In the genomic region with DNA sequence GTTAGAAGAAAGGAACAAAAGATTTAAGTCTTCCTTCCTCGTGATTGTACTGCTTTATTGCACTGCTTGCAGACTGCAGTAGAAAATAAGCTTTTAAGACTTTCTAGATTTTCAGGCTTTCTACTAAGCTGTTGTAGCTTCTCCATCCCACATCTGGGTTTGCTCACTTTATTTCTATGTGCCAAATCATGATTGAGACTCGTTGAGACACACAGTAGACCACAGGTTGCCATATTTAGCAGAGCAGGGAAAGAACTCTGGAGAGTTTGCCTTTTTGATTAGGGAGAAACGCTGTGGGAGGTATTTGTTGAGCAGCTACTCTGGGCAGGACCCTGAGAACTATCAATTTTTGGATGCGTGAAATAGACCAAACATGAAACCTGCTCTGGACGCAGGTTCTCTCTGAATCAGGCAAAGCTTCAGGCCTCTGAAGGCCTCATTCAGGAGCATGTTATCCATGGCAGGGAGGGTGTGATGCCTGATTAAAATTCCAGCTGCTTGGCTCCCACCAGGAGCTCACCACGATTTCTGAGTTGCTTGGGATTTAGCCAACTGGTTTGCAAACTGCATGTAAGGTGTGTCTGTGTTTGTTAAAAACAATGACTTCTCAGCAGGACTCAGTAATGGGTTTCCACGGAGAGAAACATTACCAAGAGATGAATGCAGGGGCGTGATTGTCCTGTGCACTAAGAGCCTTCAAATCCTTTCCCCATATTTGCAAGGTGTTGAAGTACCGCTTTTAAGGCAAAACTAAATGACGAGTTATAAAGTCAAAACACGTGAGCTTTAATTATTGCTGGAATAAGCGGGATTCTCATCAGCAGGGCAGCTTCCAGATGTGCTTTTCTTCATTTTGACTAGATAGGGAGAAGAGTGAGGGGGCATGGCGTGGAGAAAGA, we compare ENCODE assay signal across 13 cellular contexts.
DNase-seq lines count a peak whose midpoint lies in the region; ATAC-seq, FAIRE-seq and TF ChIP-seq lines count a peak whose summit lies in the region.
"Had no signal": no experiment of that assay in that cellular context is flagged by ENCODE, and none has a peak within 500 bp of the region (broad histone marks: within the 10 kb centered on the region; RNA-seq: fewer than 3 reads in every experiment).

No MANE protein-coding gene starts in this region.

- TF ChIP-seq POLR2A in heart left ventricle (IDR thresholded peaks at IDR 0.05), result no peak

- intact Hi-C loops in heart left ventricle (cut with DNase I), result loop anchor here in 2 of 10 donors (5.0 kb wide), 2 partner anchors 35 to 40 kb away; no protein-coding TSS in a partner anchor

- TF ChIP-seq CTCF in heart left ventricle (IDR thresholded peaks at IDR 0.05) (no peak), right atrium auricular region (IDR thresholded peaks at IDR 0.05) (no peak), fibroblast of villous mesenchyme (IDR thresholded peaks at IDR 0.05; ENCODE audit: insufficient read depth, low read depth, low read length) (no peak)

- whole genome bisulfite sequencing in heart left ventricle, 4 donors, result 47 to 53% (median 48%) methylated on average over 13 of the region's 13 CpGs

- no peak overlapping the region for H3K4me3 ChIP-seq in heart left ventricle
- H3K4me3 ChIP-seq in right atrium auricular region, result no peak overlapping the region
- H3K4me3 ChIP-seq in fibroblast of villous mesenchyme (ENCODE audit: low read depth, low read length), result no peak overlapping the region
- H3K4me3 ChIP-seq in Karpas-422 (ENCODE audit: low read length), result no peak overlapping the region
- H3K4me3 ChIP-seq: coronary artery, testis had no signal

- H3K9me3 ChIP-seq in heart left ventricle, result no peaks in the 10 kb centered on the region
- no peaks in the 10 kb centered on the region for H3K9me3 ChIP-seq in right atrium auricular region
- no peaks in the 10 kb centered on the region for H3K9me3 ChIP-seq in Karpas-422 (ENCODE audit: low read length)
- H3K9me3 ChIP-seq: neutrophil, testis had no signal

- no peaks in the 10 kb centered on the region for H3K27me3 ChIP-seq in heart left ventricle
- no peaks in the 10 kb centered on the region for H3K27me3 ChIP-seq in right atrium auricular region
- H3K27me3 ChIP-seq in Karpas-422 (ENCODE audit: low read length), result no peaks in the 10 kb centered on the region
- H3K27me3 ChIP-seq: testis had no signal

- H3K36me3 ChIP-seq in heart left ventricle, result peaks cover 0 to 8% (median 0%) of the 10 kb centered on the region in 9 donors
- no peaks in the 10 kb centered on the region for H3K36me3 ChIP-seq in right atrium auricular region
- no peaks in the 10 kb centered on the region for H3K36me3 ChIP-seq in Karpas-422 (ENCODE audit: insufficient read depth, low read length)
- H3K36me3 ChIP-seq: neutrophil, WERI-Rb-1 had no signal

- no peaks in the 10 kb centered on the region for H3K9me2 ChIP-seq in Karpas-422 (replicated peaks; ENCODE audit: insufficient read depth, low read length)

- FAIRE-seq in RCC 7860 (lab: Jason Lieb, UNC), result no peak

- H3K4me1 ChIP-seq in heart left ventricle (peaks cover 8 to 50% (median 35%) of the 10 kb centered on the region in 12 donors), right atrium auricular region (peaks cover 0 to 42% of the 10 kb centered on the region in 2 donors), Karpas-422 (ENCODE audit: low read length) (no peaks in the 10 kb centered on the region)
- H3K4me1 ChIP-seq: testis had no signal

- H2AFZ ChIP-seq in Karpas-422 (ENCODE audit: low read length), result no peak overlapping the region

- DNase-seq in heart left ventricle (no peak), right atrium auricular region (ENCODE audit: low spot score) (no peak), RCC 7860 (ENCODE audit: low spot score) (peak; percentile 10), fibroblast of villous mesenchyme (ENCODE audit: low read depth) (peak; percentile 17), stromal cell of bone marrow (ENCODE audit: low read depth) (peak; percentile 24), DMS153 treated with DMSO at 0.1 percent for 48 hours (lab: John Stamatoyannopoulos, UW; ENCODE audit: unreplicated experiment) (no peak), Karpas-422 (no peak), NCI-H524 treated with DMSO at 0.1 percent for 48 hours (lab: John Stamatoyannopoulos, UW) (no peak)
- DNase-seq: stimulated activated CD4-positive, alpha-beta T cell treated with anti-CD3 and anti-CD28 coated beads, Interleukin-4, amount 100 ng/mL, for 24 hours; testis; WERI-Rb-1 had no signal

- peak in 2 of 4 donors; percentile 26 to 54 for ATAC-seq in heart left ventricle

- H3K79me2 ChIP-seq in Karpas-422 (ENCODE audit: low read length), result no peaks in the 10 kb centered on the region

- H4K20me1 ChIP-seq in Karpas-422 (ENCODE audit: insufficient read depth, low read depth, low read length), result no peaks in the 10 kb centered on the region

- H3K9ac ChIP-seq in Karpas-422 (ENCODE audit: low read length), result no peak overlapping the region

- no peak overlapping the region for H3K4me2 ChIP-seq in Karpas-422 (ENCODE audit: low read depth, low read length, poor library complexity, severe bottlenecking)

- H3K27ac ChIP-seq in heart left ventricle, result peak overlapping the region in 7 of 12 donors; percentile 0 to 46 (median 19)
- H3K27ac ChIP-seq in right atrium auricular region, result peak overlapping the region in 1 of 2 donors; percentile 61
- H3K27ac ChIP-seq in Karpas-422 (ENCODE audit: low read length), result no peak overlapping the region
- H3K27ac ChIP-seq: coronary artery, neutrophil, testis, WERI-Rb-1 had no signal

Comparison
In these comparisons a context has a peak if more than half of its experiments do, and no peak if none do; other contexts are left out.
1. DNase-seq: peak in RCC 7860 (single experiment), fibroblast of villous mesenchyme (single experiment) and stromal cell of bone marrow (single experiment); none in heart left ventricle (0 of 5), right atrium auricular region (single experiment), DMS153 treated with DMSO at 0.1 percent for 48 hours (single experiment), Karpas-422 (single experiment) and NCI-H524 treated with DMSO at 0.1 percent for 48 hours (single experiment).